Comparison of ENCODE assay signal across 12 cellular contexts in the genomic region with DNA sequence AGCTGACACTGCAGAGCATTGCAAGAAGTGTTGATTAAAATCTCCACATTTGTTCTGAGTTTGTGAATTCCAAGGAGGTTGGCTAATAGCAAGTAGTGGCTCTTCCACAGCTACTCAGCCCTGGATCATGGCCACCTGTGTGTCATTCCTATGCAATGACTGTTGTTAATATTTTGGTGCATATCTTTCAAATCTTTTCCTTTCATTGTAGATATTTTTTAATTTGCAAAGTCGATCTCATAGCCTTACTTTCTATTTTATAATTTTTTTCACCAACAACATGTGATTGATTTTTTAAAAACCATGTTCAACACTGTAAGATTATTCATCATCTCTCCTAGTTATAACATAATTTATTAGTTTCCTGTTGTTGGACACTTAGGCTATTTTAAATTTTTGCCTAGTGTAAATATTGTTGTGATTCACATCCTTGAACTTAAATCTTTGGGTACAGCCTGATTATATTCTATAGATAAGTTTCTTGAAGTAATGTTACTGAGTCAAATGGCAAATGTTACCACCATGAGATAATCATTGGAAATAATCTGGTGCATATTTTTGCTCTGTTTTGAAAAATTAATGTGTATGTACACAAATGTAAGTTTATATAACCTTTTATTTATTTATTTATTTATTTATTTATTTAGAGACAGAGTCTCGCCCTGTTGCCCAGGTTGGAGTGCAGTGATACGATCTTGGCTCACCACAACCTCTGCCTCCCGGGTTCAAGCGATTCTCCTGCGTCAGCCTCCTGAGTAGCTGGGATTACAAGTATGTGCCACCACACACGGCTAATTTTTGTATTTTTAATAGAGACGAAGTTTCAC. TPM values are rescaled to one million over a fixed set of nuclear protein-coding genes. Genes with fewer than 3 reads are reported as not detected.
DNase-seq lines count a peak whose midpoint lies in the region; ATAC-seq and TF ChIP-seq lines count a peak whose summit lies in the region.
"Had no signal": no experiment of that assay in that cellular context is flagged by ENCODE, and none has a peak within 500 bp of the region (broad histone marks: within the 10 kb centered on the region; RNA-seq: fewer than 3 reads in every experiment).

No MANE protein-coding gene starts in this region.

- intact Hi-C loops in CD4-positive, alpha-beta T cell (cut with DNase I, micrococcal nuclease): no loop called here

- no peak overlapping the region for H3K4me3 Mint-ChIP-seq in CD4-positive, alpha-beta T cell
- H3K4me3 Mint-ChIP-seq in CD8-positive, alpha-beta memory T cell: no peak overlapping the region
- H3K4me3 Mint-ChIP-seq: IgD-negative memory B cell, natural killer cell had no signal

- H3K4me3 ChIP-seq in SK-N-SH (ENCODE audit: low read depth in 2 of 2, low read length in 1 of 2): peak overlapping the region in 1 of 2 experiments; percentile 28; a peak in 1 of 4 replicates
- no peak overlapping the region for H3K4me3 ChIP-seq in fibroblast of pulmonary artery (replicated peaks; ENCODE audit: low read depth, low read length)
- no peak overlapping the region for H3K4me3 ChIP-seq in retinal pigment epithelial cell (ENCODE audit: low read length)
- H3K4me3 ChIP-seq in CD8-positive, alpha-beta memory T cell (ENCODE audit: low read length): no peak overlapping the region

- H3K4me1 ChIP-seq in SK-N-SH (ENCODE audit: control insufficient read depth in 1 of 2, insufficient read depth in 2 of 2, low read depth in 1 of 2, low read length in 1 of 2): 0 out of 4 replicates have a peak, but pooled peaks cover 0 to 3% of the 10 kb centered on the region in 2 experiments
- no peaks in the 10 kb centered on the region for H3K4me1 ChIP-seq in CD8-positive, alpha-beta memory T cell (ENCODE audit: insufficient read depth, low read length)

- POLR2A ChIA-PET in SK-N-SH (lab: Yijun Ruan, JAX): no interaction called here
- POLR2A ChIA-PET in CD4-positive, alpha-beta T cell (lab: Charles Lee): no interaction called here
- POLR2A ChIA-PET in CD8-positive, alpha-beta memory T cell (lab: Charles Lee): no interaction called here

- peak overlapping the region in 1 of 2 experiments; percentile 72; a peak in 3 of 4 replicates for H3K27ac ChIP-seq in SK-N-SH (ENCODE audit: low read depth in 2 of 2, low read length in 1 of 2)
- no peak overlapping the region for H3K27ac ChIP-seq in CD4-positive, alpha-beta T cell (ENCODE audit: low read depth, low read length)
- H3K27ac ChIP-seq in CD8-positive, alpha-beta memory T cell (ENCODE audit: low read depth, low read length): no peak overlapping the region

- no peaks in the 10 kb centered on the region for H3K79me2 ChIP-seq in SK-N-SH (ENCODE audit: insufficient read depth)

- 86% methylated on average over 8 of the region's 8 CpGs for WGBS in SK-N-SH (ENCODE audit: low lambda C conversion rate)

- TF ChIP-seq EP300 in SK-N-SH (IDR thresholded peaks at IDR 0.05; ENCODE audit: borderline replicate concordance in 1 of 2, low read depth in 1 of 2, low read length in 1 of 2): peak in 1 of 2 experiments; percentile 87; a peak in 2 of 4 replicates

- H4K20me1 ChIP-seq in SK-N-SH (ENCODE audit: insufficient read depth): no peaks in the 10 kb centered on the region

- CTCF ChIA-PET in SK-N-SH (lab: Yijun Ruan, JAX): interaction anchor here (1.3 to 8.0 kb wide), 2 partner anchors 151 to 152 kb away, joined by 9 to 182 read pairs; no protein-coding TSS in a partner anchor
- CTCF ChIA-PET in CD4-positive, alpha-beta T cell (lab: Charles Lee): no interaction called here
- CTCF ChIA-PET in CD8-positive, alpha-beta memory T cell (lab: Charles Lee): interaction anchor here (3.7 kb wide), 1 partner anchor 151 kb away, joined by 37 read pairs; no protein-coding TSS in a partner anchor

- H3K9ac ChIP-seq in SK-N-SH: no peak overlapping the region

- DNase-seq in ELR (ENCODE audit: low read depth) (peak; percentile 89), SK-N-SH (no peak), fibroblast of pulmonary artery (ENCODE audit: low read depth) (peak; percentile 84), retinal pigment epithelial cell (ENCODE audit: low read depth) (peak; percentile 75)
- no peak for DNase-seq in CD4-positive, alpha-beta T cell
- no peak for DNase-seq in activated CD4-positive, alpha-beta T cell treated with anti-CD3 and anti-CD28 coated beads for 48 hours
- DNase-seq in CD8-positive, alpha-beta memory T cell: no peak
- DNase-seq: natural killer cell; NCI-H2081 treated with DMSO at 0.1 percent for 48 hours; stimulated activated naive CD8-positive, alpha-beta T cell treated with anti-CD3 and anti-CD28 coated beads, Interleukin-15, Interleukin-2, amounts not matched to agents 100 U/mL and 50 U/mL, for 24 hours had no signal

- no peak for TF ChIP-seq RAD21 in SK-N-SH (IDR thresholded peaks at IDR 0.05; ENCODE audit: low read length)

- TF ChIP-seq CTCF in SK-N-SH (IDR thresholded peaks at IDR 0.05) (no peak), fibroblast of pulmonary artery (IDR thresholded peaks at IDR 0.05; ENCODE audit: low read length, missing control alignments) (no peak), retinal pigment epithelial cell (conservative IDR thresholded peaks at IDR 0.05; ENCODE audit: low read depth, low read length) (no peak)
- no peak for TF ChIP-seq CTCF in CD4-positive, alpha-beta T cell (IDR thresholded peaks at IDR 0.05)

- peak overlapping the region; percentile 42; the same call in 1 of the 2 replicates for H3K4me2 ChIP-seq in SK-N-SH

- no peaks in the 10 kb centered on the region for H3K36me3 Mint-ChIP-seq in CD4-positive, alpha-beta T cell (ENCODE audit: low read depth)
- no peaks in the 10 kb centered on the region for H3K36me3 Mint-ChIP-seq in CD8-positive, alpha-beta memory T cell
- H3K36me3 Mint-ChIP-seq: IgD-negative memory B cell, natural killer cell had no signal

- H3K27me3 Mint-ChIP-seq in CD4-positive, alpha-beta T cell: no peaks in the 10 kb centered on the region
- H3K27me3 Mint-ChIP-seq in CD8-positive, alpha-beta memory T cell: peaks cover 1 to 6% of the 10 kb centered on the region in 2 donors

- no peaks in the 10 kb centered on the region for H3K27me3 ChIP-seq in SK-N-SH (ENCODE audit: insufficient read depth)
- H3K27me3 ChIP-seq in CD4-positive, alpha-beta T cell (ENCODE audit: control insufficient read depth, insufficient read depth, low read length): no peaks in the 10 kb centered on the region
- no peaks in the 10 kb centered on the region for H3K27me3 ChIP-seq in CD8-positive, alpha-beta memory T cell (ENCODE audit: insufficient read depth, low read length, poor library complexity, severe bottlenecking)

- H3K9me3 Mint-ChIP-seq in CD4-positive, alpha-beta T cell: no peaks in the 10 kb centered on the region
- no peaks in the 10 kb centered on the region for H3K9me3 Mint-ChIP-seq in CD8-positive, alpha-beta memory T cell
- H3K9me3 Mint-ChIP-seq: IgD-negative memory B cell, natural killer cell had no signal

- no peak overlapping the region for H3K27ac Mint-ChIP-seq in CD4-positive, alpha-beta T cell
- H3K27ac Mint-ChIP-seq in CD8-positive, alpha-beta memory T cell: no peak overlapping the region
- H3K27ac Mint-ChIP-seq: IgD-negative memory B cell, natural killer cell had no signal

- peak overlapping the region; percentile 18; the same call in 1 of the 2 replicates for H2AFZ ChIP-seq in SK-N-SH (ENCODE audit: low read depth)

- H3K9me2 ChIP-seq in SK-N-SH: no peaks in the 10 kb centered on the region

- peaks cover 15% of the 10 kb centered on the region for H3F3A ChIP-seq in SK-N-SH (replicated peaks; ENCODE audit: insufficient read depth)

- H3K9me3 ChIP-seq in SK-N-SH: no peaks in the 10 kb centered on the region
- H3K9me3 ChIP-seq in CD4-positive, alpha-beta T cell (ENCODE audit: control insufficient read depth, low read length): no peaks in the 10 kb centered on the region
- H3K9me3 ChIP-seq in CD8-positive, alpha-beta memory T cell (ENCODE audit: low read length): no peaks in the 10 kb centered on the region

- no peaks in the 10 kb centered on the region for H3K4me1 Mint-ChIP-seq in CD4-positive, alpha-beta T cell (ENCODE audit: low read depth)
- no peaks in the 10 kb centered on the region for H3K4me1 Mint-ChIP-seq in CD8-positive, alpha-beta memory T cell
- H3K4me1 Mint-ChIP-seq: IgD-negative memory B cell, natural killer cell had no signal

- H3K36me3 ChIP-seq in SK-N-SH (replicated peaks in 1 of 2; ENCODE audit: control insufficient read depth in 1 of 2, insufficient read depth in 2 of 2, low read length in 1 of 2): no peaks in the 10 kb centered on the region
- no peaks in the 10 kb centered on the region for H3K36me3 ChIP-seq in CD8-positive, alpha-beta memory T cell (ENCODE audit: insufficient read depth, low read length)

- ATAC-seq in CD4-positive, alpha-beta T cell (ENCODE audit: poor library complexity): no peak
- no peak for ATAC-seq in HG03521 (IDR thresholded peaks at IDR 0.05; ENCODE audit: unreplicated experiment)
- ATAC-seq: natural killer cell; stimulated activated naive CD8-positive, alpha-beta T cell treated with anti-CD3 and anti-CD28 coated beads, Interleukin-15, Interleukin-2, amounts not matched to agents 100 U/mL and 50 U/mL, for 24 hours had no signal

RNA-seq across cellular contexts. Expression of gene ARHGAP10, which starts 17.1 kb away (rescaled TPM):
- 12.0 and 15.1 TPM in 2 replicates for polyA plus RNA-seq in SK-N-SH (2012; rRNA removed)
- 12.9 and 13.8 TPM in 2 replicates for polyA plus RNA-seq in SK-N-SH (2012; cell fraction: cytosol; rRNA removed)
- 20.6 and 21.3 TPM in 2 replicates for polyA plus RNA-seq in SK-N-SH (2012; cell fraction: nucleus; rRNA removed)
- 1 to 10 TPM; 5.6 to 5.7 TPM for total RNA-seq in CD4-positive, alpha-beta T cell
- total RNA-seq in CD8-positive, alpha-beta memory T cell: 1 to 10 TPM; 8.6 to 9.7 TPM
- 14.0 TPM for polyA plus RNA-seq in CD8-positive, alpha-beta memory T cell

RNA-seq across cellular contexts. Expression of gene PRMT9, which starts 30.8 kb away (rescaled TPM):
- 3.9 and 5.1 TPM in 2 replicates for polyA plus RNA-seq in SK-N-SH (2012; rRNA removed)
- polyA plus RNA-seq in SK-N-SH (2012; cell fraction: cytosol; rRNA removed): 4.9 and 5.1 TPM in 2 replicates
- polyA plus RNA-seq in SK-N-SH (2012; cell fraction: nucleus; rRNA removed): 6.1 and 13.5 TPM in 2 replicates
- total RNA-seq in CD4-positive, alpha-beta T cell: 10 to 100 TPM; 21.0 to 21.1 TPM
- total RNA-seq in CD8-positive, alpha-beta memory T cell: 1 to 10 TPM; 5.5 to 6.9 TPM
- 5.9 TPM for polyA plus RNA-seq in CD8-positive, alpha-beta memory T cell

Comparison
In these comparisons a context has a peak if more than half of its experiments do, and no peak if none do; other contexts are left out.
1. DNase-seq: peak in ELR (single experiment), fibroblast of pulmonary artery (single experiment) and retinal pigment epithelial cell (single experiment); none in SK-N-SH (single experiment), CD4-positive, alpha-beta T cell (0 of 10), activated CD4-positive, alpha-beta T cell treated with anti-CD3 and anti-CD28 coated beads for 48 hours (single experiment) and CD8-positive, alpha-beta memory T cell (0 of 5).